Comparison of ENCODE assay signal across 17 cellular contexts in the genomic region with DNA sequence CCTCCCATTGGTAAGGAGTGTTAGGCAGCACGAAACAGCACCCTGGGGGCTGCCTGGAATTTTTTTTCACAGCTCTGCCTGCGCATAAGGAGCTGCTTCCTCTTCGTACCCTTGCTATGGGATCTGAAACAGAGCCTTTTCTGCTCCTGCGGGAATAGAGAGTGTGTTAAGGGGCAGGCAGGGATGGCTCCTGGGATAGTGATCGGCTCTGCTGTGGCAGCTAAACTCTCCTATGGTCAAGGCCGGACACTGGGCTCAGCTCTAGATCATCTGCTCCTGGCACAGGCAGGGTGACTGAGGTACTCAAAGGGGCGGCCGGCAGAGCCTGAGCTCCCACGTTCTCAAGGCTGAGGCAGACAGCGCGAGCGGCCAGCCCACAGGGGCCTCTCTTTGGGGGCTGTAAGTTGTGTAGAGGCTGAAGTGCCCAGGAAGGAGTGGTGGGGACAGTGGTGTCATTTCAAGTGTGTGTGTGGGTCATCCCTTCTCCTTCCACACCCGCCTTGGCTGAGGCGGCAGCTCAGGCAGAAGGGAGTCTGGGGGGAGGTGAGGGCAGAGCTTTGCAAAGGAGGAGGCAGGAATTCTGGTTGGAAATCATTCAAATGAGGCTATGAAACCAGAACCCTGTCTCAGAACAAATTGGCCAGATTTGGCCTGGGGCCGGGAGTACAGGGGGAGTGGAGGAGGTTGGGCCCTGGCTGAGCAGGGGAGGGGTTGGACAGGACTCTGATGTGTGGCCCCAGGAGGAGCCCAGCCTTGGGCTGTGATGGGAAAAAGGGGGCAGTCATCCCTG. TPM values are rescaled to one million over a fixed set of nuclear protein-coding genes. Genes with fewer than 3 reads are reported as not detected.
DNase-seq lines count a peak whose midpoint lies in the region; ATAC-seq and TF ChIP-seq lines count a peak whose summit lies in the region.
"Had no signal": no experiment of that assay in that cellular context is flagged by ENCODE, and none has a peak within 500 bp of the region (broad histone marks: within the 10 kb centered on the region; RNA-seq: fewer than 3 reads in every experiment).

No MANE protein-coding gene starts in this region.

- no peaks in the 10 kb centered on the region for H3K9me3 Mint-ChIP-seq in natural killer cell treated with Interleukin-12 subunit alpha and Interleukin-12 subunit beta and Interleukin-15 and Interleukin-18, amount 100 ng/mL, for 72 hours
- no peaks in the 10 kb centered on the region for H3K9me3 Mint-ChIP-seq in natural killer cell
- no peaks in the 10 kb centered on the region for H3K9me3 Mint-ChIP-seq in activated T-cell treated with anti-CD3 and anti-CD28 coated beads, Interleukin-2, amount 50 U/mL, for 72 hours

- peak overlapping the region; percentile 55 for H2BK5ac ChIP-seq in mesendoderm (ENCODE audit: low read length)

- H2AK5ac ChIP-seq in mesendoderm (ENCODE audit: low read length) = no peak overlapping the region

- no peaks in the 10 kb centered on the region for H3K27me3 Mint-ChIP-seq in natural killer cell treated with Interleukin-12 subunit alpha and Interleukin-12 subunit beta and Interleukin-15 and Interleukin-18, amount 100 ng/mL, for 72 hours
- H3K27me3 Mint-ChIP-seq in natural killer cell (ENCODE audit: low read depth in 2 of 2) = no peaks in the 10 kb centered on the region
- no peaks in the 10 kb centered on the region for H3K27me3 Mint-ChIP-seq in activated T-cell treated with anti-CD3 and anti-CD28 coated beads, Interleukin-2, amount 50 U/mL, for 72 hours (ENCODE audit: low read depth)

- H3K23ac ChIP-seq in mesendoderm (ENCODE audit: low read length) = peak overlapping the region; percentile 83

- no peaks in the 10 kb centered on the region for H3K4me1 Mint-ChIP-seq in natural killer cell treated with Interleukin-12 subunit alpha and Interleukin-12 subunit beta and Interleukin-15 and Interleukin-18, amount 100 ng/mL, for 72 hours (ENCODE audit: low read depth in 2 of 2)
- no peaks in the 10 kb centered on the region for H3K4me1 Mint-ChIP-seq in natural killer cell
- H3K4me1 Mint-ChIP-seq in activated T-cell treated with anti-CD3 and anti-CD28 coated beads, Interleukin-2, amount 50 U/mL, for 72 hours (ENCODE audit: low read depth) = no peaks in the 10 kb centered on the region

- peaks cover 20% of the 10 kb centered on the region for H3K4me1 ChIP-seq in mesendoderm (ENCODE audit: control insufficient read depth, low read depth, low read length)
- H3K4me1 ChIP-seq: colonic mucosa had no signal

- no peak overlapping the region for H3K4me3 Mint-ChIP-seq in natural killer cell treated with Interleukin-12 subunit alpha and Interleukin-12 subunit beta and Interleukin-15 and Interleukin-18, amount 100 ng/mL, for 72 hours
- H3K4me3 Mint-ChIP-seq in natural killer cell = no peak overlapping the region
- H3K4me3 Mint-ChIP-seq in activated T-cell treated with anti-CD3 and anti-CD28 coated beads, Interleukin-2, amount 50 U/mL, for 72 hours = no peak overlapping the region

- H3K79me1 ChIP-seq in mesendoderm (ENCODE audit: low read length) = no peaks in the 10 kb centered on the region

- no peak for DNase-seq in natural killer cell treated with Interleukin-12 subunit alpha and Interleukin-12 subunit beta and Interleukin-15 and Interleukin-18, amount 100 ng/mL, for 72 hours (ENCODE audit: low spot score)
- DNase-seq in natural killer cell = no peak
- DNase-seq in dedifferentiated amniotic fluid mesenchymal stem cell (ENCODE audit: extremely low spot score) = peak; percentile 28
- DNase-seq in mesendoderm = peak; percentile 77
- no peak for DNase-seq in SIG-M5 (lab: John Stamatoyannopoulos, UW)
- no peak for DNase-seq in mesenteric fat pad (ENCODE audit: low spot score)
- no peak for DNase-seq in activated T-cell treated with anti-CD3 and anti-CD28 coated beads, Interleukin-2, amount 50 U/mL, for 72 hours
- DNase-seq in D341Med (ENCODE audit: low spot score) = no peak
- DNase-seq: ACHN; activated naive CD4-positive, alpha-beta T cell treated with Interleukin-2 at 50 U/mL for 16 hours; colonic mucosa; DND-41; mammary epithelial cell; MV-4-11; NCI-H524 treated with DMSO at 0.1 percent for 48 hours; transverse colon had no signal

- TF ChIP-seq CTCF in natural killer cell (IDR thresholded peaks at IDR 0.05) = no peak

- no peak overlapping the region for H4K8ac ChIP-seq in mesendoderm (ENCODE audit: low read depth, low read length)

- no peak overlapping the region for H3K4me2 ChIP-seq in mesendoderm (ENCODE audit: low read length)

- H3K36me3 ChIP-seq in mesendoderm (ENCODE audit: control insufficient read depth, insufficient read depth, low read length) = no peaks in the 10 kb centered on the region
- H3K36me3 ChIP-seq: colonic mucosa, transverse colon had no signal

- no peak overlapping the region for H2BK120ac ChIP-seq in mesendoderm (ENCODE audit: low read depth, low read length)

- no peaks in the 10 kb centered on the region for H3K27me3 ChIP-seq in mesendoderm (ENCODE audit: insufficient read depth, low read length, poor library complexity)
- H3K27me3 ChIP-seq: colonic mucosa, transverse colon had no signal

- no peaks in the 10 kb centered on the region for H3K36me3 Mint-ChIP-seq in natural killer cell treated with Interleukin-12 subunit alpha and Interleukin-12 subunit beta and Interleukin-15 and Interleukin-18, amount 100 ng/mL, for 72 hours
- no peaks in the 10 kb centered on the region for H3K36me3 Mint-ChIP-seq in natural killer cell
- no peaks in the 10 kb centered on the region for H3K36me3 Mint-ChIP-seq in activated T-cell treated with anti-CD3 and anti-CD28 coated beads, Interleukin-2, amount 50 U/mL, for 72 hours (ENCODE audit: insufficient read depth in 2 of 2)

- peak overlapping the region; percentile 79 for H3K56ac ChIP-seq in mesendoderm (ENCODE audit: low read length)

- no peak overlapping the region for H3K4me3 ChIP-seq in mesendoderm (ENCODE audit: low read length)
- H3K4me3 ChIP-seq: colonic mucosa, transverse colon had no signal

- no peak overlapping the region for H2BK15ac ChIP-seq in mesendoderm (replicated peaks; ENCODE audit: low read depth)

- peak overlapping the region; percentile 77 for H3K27ac ChIP-seq in mesendoderm (ENCODE audit: low read depth, low read length)
- H3K27ac ChIP-seq: colonic mucosa, HL-60 had no signal

- no peaks in the 10 kb centered on the region for H3K79me2 ChIP-seq in mesendoderm (ENCODE audit: control insufficient read depth, insufficient read depth, low read length)

- H4K5ac ChIP-seq in mesendoderm (ENCODE audit: low read length) = no peak overlapping the region

- peak overlapping the region; percentile 53 for H3K9ac ChIP-seq in mesendoderm (ENCODE audit: low read length)

- peak; percentile 11 to 13 for ATAC-seq in natural killer cell treated with Interleukin-12 subunit alpha and Interleukin-12 subunit beta and Interleukin-15 and Interleukin-18, amount 100 ng/mL, for 72 hours
- no peak for ATAC-seq in natural killer cell
- no peak for ATAC-seq in activated T-cell treated with anti-CD3 and anti-CD28 coated beads, Interleukin-2, amount 50 U/mL, for 72 hours (replicated peaks in 1 of 2)

- H3K27ac Mint-ChIP-seq in natural killer cell treated with Interleukin-12 subunit alpha and Interleukin-12 subunit beta and Interleukin-15 and Interleukin-18, amount 100 ng/mL, for 72 hours = no peak overlapping the region
- H3K27ac Mint-ChIP-seq in natural killer cell = no peak overlapping the region
- H3K27ac Mint-ChIP-seq in activated T-cell treated with anti-CD3 and anti-CD28 coated beads, Interleukin-2, amount 50 U/mL, for 72 hours = no peak overlapping the region

- no CpG with 5 or more reads among the region's 15 CpGs for WGBS in mesendoderm (ENCODE audit: extremely low coverage, insufficient coverage, low lambda C conversion rate)

- peak overlapping the region; percentile 9 for H3K18ac ChIP-seq in mesendoderm (ENCODE audit: low read length)

- H3K4ac ChIP-seq in mesendoderm (ENCODE audit: low read depth, low read length) = peak overlapping the region; percentile 28

- intact Hi-C loops in natural killer cell (cut with micrococcal nuclease) = no loop called here

RNA-seq across cellular contexts. Expression of gene EPHB3, which starts 31.0 kb away (rescaled TPM):
- not detected for total RNA-seq in natural killer cell treated with Interleukin-12 subunit alpha and Interleukin-12 subunit beta and Interleukin-15 and Interleukin-18, amount 100 ng/mL, for 72 hours
- total RNA-seq in natural killer cell = not detected
- polyA plus RNA-seq in mesendoderm (2013, experiment 1 of 2) = 2.4 TPM
- 1.9 TPM for polyA plus RNA-seq in mesendoderm (2013, experiment 2 of 2)
- 1.6 TPM for total RNA-seq in mesenteric fat pad
- total RNA-seq in activated T-cell treated with anti-CD3 and anti-CD28 coated beads, Interleukin-2, amount 50 U/mL, for 72 hours = under 1 TPM; 0.12 to 0.50 TPM

Comparison
In these comparisons a context has a peak if more than half of its experiments do, and no peak if none do; other contexts are left out.
1. ATAC-seq: peak in natural killer cell treated with Interleukin-12 subunit alpha and Interleukin-12 subunit beta and Interleukin-15 and Interleukin-18, amount 100 ng/mL, for 72 hours (2 of 2); none in natural killer cell (0 of 3) and activated T-cell treated with anti-CD3 and anti-CD28 coated beads, Interleukin-2, amount 50 U/mL, for 72 hours (0 of 2).
2. DNase-seq: peak in dedifferentiated amniotic fluid mesenchymal stem cell (single experiment) and mesendoderm (single experiment); none in natural killer cell treated with Interleukin-12 subunit alpha and Interleukin-12 subunit beta and Interleukin-15 and Interleukin-18, amount 100 ng/mL, for 72 hours (single experiment), natural killer cell (single experiment), SIG-M5 (single experiment), mesenteric fat pad (single experiment), activated T-cell treated with anti-CD3 and anti-CD28 coated beads, Interleukin-2, amount 50 U/mL, for 72 hours (0 of 2) and D341Med (single experiment).